ENCODE assay signal across 8 cellular contexts in the genomic region with DNA sequence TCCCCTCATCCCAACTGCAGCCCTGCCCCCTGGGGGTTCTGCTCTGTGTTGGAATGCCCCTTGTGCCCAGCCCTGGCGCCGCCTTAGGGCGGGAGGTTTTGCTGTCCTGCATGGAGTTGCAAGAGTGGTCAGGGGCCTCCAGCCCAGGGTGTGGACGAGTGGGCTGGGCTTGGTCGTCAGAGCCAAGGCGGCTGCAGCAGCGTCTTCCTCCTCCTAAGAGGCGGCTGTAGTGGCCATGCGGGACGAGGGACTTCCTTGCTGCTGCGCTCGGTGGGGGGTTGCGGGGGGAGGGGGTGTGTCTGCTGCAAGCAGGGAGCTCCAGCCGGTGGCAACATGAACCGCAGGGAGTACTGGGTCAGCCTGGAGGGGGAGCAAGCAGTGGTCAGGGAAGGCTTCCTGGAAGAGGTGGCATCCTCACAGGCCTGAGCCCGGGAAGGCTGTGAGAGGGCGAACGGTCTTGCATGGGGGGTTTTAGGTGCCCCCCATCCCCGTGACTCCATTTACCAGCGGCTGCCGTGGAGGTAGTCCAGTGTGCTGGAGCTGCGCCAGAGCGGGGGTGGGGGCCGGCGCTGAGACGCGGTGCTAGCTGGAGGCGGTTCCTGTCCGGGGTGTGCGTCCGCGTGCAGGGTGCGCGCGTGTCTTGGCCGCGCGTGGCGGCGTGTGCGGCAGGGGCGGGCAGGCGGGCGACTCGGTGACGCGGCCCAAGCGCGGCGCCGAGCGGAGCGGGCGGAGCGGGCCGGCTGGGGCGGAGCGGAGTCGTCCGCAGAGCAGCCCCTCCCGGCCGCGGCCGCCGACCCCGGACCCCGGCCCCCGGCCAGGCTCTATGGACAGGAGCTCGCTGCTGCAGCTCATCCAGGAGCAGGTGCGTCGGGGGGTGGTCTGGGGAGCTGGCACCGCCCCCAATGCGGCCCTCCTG. TPM values are rescaled to one million over a fixed set of nuclear protein-coding genes. Genes with fewer than 3 reads are reported as not detected.
DNase-seq lines count a peak whose midpoint lies in the region; ATAC-seq and TF ChIP-seq lines count a peak whose summit lies in the region.

A gene (plus strand): TSS at position 704 of the 916 bp plus-strand sequence. CDS start 120 bp downstream, at position 824.

- H4K91ac ChIP-seq in trophoblast cell (ENCODE audit: low read depth, low read length) = no peak within 1 kb of the TSS

- peaks cover 15% of the 10 kb centered on the region; the same call in 1 of the 2 replicates for H3F3A ChIP-seq in PC-9 (ENCODE audit: insufficient read depth, low read depth)

- H3K14ac ChIP-seq in trophoblast cell (ENCODE audit: low read length) = peak within 1 kb of the TSS; percentile 15

- H2AK5ac ChIP-seq in trophoblast cell (ENCODE audit: low read length) = no peak within 1 kb of the TSS

- H3K79me2 ChIP-seq in PC-9 (ENCODE audit: low read depth) (no peaks in the 10 kb centered on the region), trophoblast cell (ENCODE audit: control insufficient read depth, insufficient read depth, low read length, poor library complexity) (peaks cover 4% of the 10 kb centered on the region)

- no peaks in the 10 kb centered on the region; the same call in 1 of the 2 replicates for H4K20me1 ChIP-seq in PC-9 (ENCODE audit: insufficient read depth)

- WGBS in trophoblast cell (ENCODE audit: extremely low coverage, insufficient coverage, insufficient read length) = no CpG with 5 or more reads among the region's 73 CpGs

- CTCF ChIA-PET in PC-9 (lab: Charles Lee) = interaction anchor here (1.1 kb wide), 1 partner anchor 15 kb away, joined by 4 read pairs; no protein-coding TSS in a partner anchor

- no peak within 1 kb of the TSS for H3K23ac ChIP-seq in trophoblast cell (ENCODE audit: low read length)

- H3K18ac ChIP-seq in trophoblast cell (ENCODE audit: low read length) = no peak within 1 kb of the TSS

- no peak within 1 kb of the TSS for H4K8ac ChIP-seq in trophoblast cell (ENCODE audit: low read depth, low read length)

- H3K4me1 ChIP-seq in PC-9 (replicated peaks; ENCODE audit: insufficient read depth) = no peaks in the 10 kb centered on the region
- peaks cover 12 to 13% of the 10 kb centered on the region in 2 experiments for H3K4me1 ChIP-seq in trophoblast cell (ENCODE audit: control insufficient read depth in 1 of 2, insufficient read depth in 2 of 2, low read length in 2 of 2)

- no peak for TF ChIP-seq CTCF in PC-9 (conservative IDR thresholded peaks at IDR 0.05)

- H4K12ac ChIP-seq in trophoblast cell (ENCODE audit: low read depth, low read length) = no peak within 1 kb of the TSS

- H2AFZ ChIP-seq in PC-9 (no peak within 1 kb of the TSS), trophoblast cell (ENCODE audit: insufficient read depth, low read length, poor library complexity) (no peak within 1 kb of the TSS)

- H2BK120ac ChIP-seq in trophoblast cell (ENCODE audit: insufficient read depth, low read length, poor library complexity) = no peak within 1 kb of the TSS

- no peak within 1 kb of the TSS for H3K9ac ChIP-seq in trophoblast cell (ENCODE audit: low read length)

- DNase-seq in EL (peak; percentile 44), PC-9 (no peak), fibroblast of gingiva (ENCODE audit: low read depth) (peak; percentile 43), trophoblast cell (peak in 1 of 2 donors; percentile 39), SHP77 (lab: John Stamatoyannopoulos, UW) (no peak)
- DNase-seq in activated CD8-positive, alpha-beta memory T cell treated with anti-CD3 and anti-CD28 coated beads, Interleukin-2, amount 50 U/mL, for 48 hours = no peak

- no peak within 1 kb of the TSS for H3K4ac ChIP-seq in trophoblast cell (ENCODE audit: low read depth, low read length)

- H3K4me2 ChIP-seq in PC-9 (no peak within 1 kb of the TSS), trophoblast cell (ENCODE audit: low read length) (peak within 1 kb of the TSS; percentile 63)

- H3K9me3 ChIP-seq in PC-9 (ENCODE audit: insufficient read depth, low read depth) (no peaks in the 10 kb centered on the region), trophoblast cell (ENCODE audit: insufficient read depth, low read depth, low read length) (peaks cover 2% of the 10 kb centered on the region)

- no peaks in the 10 kb centered on the region for H3K36me3 ChIP-seq in PC-9 (ENCODE audit: low read depth)
- peaks cover 41 to 42% of the 10 kb centered on the region in 2 experiments for H3K36me3 ChIP-seq in trophoblast cell (ENCODE audit: control insufficient read depth in 1 of 2, insufficient read depth in 2 of 2, low read length in 2 of 2)

- POLR2A ChIA-PET in PC-9 (lab: Charles Lee; ENCODE audit: unreplicated experiment) = no interaction called here

- no peaks in the 10 kb centered on the region for H3K9me2 ChIP-seq in PC-9 (ENCODE audit: insufficient read depth)

- H3K27ac ChIP-seq in PC-9 (no peak within 1 kb of the TSS), trophoblast cell (ENCODE audit: low read depth, low read length) (no peak within 1 kb of the TSS)

- ATAC-seq in HG03025 (IDR thresholded peaks at IDR 0.05; ENCODE audit: low FRiP score, unreplicated experiment) (no peak), HG03439 (IDR thresholded peaks at IDR 0.05; ENCODE audit: unreplicated experiment) (no peak)

- H2BK12ac ChIP-seq in trophoblast cell (ENCODE audit: low read length) = no peak within 1 kb of the TSS

- BruUV-seq in PC-9 (replicated peaks; lab: Mats Ljungman, UMichigan) = no TSS peak

- H3K4me3 ChIP-seq in PC-9 (no peak within 1 kb of the TSS), trophoblast cell (ENCODE audit: low read depth, low read length) (peak within 1 kb of the TSS; percentile 50)

- H3K27me3 ChIP-seq in PC-9 (ENCODE audit: insufficient read depth, low read depth) (no peaks in the 10 kb centered on the region), trophoblast cell (ENCODE audit: insufficient read depth, low read length) (peaks cover 3% of the 10 kb centered on the region)

- H2BK5ac ChIP-seq in trophoblast cell (ENCODE audit: low read depth, low read length, poor library complexity) = no peak within 1 kb of the TSS

- intact Hi-C loops in PC-9 (cut with micrococcal nuclease; ENCODE audit: unreplicated experiment) = no loop called here

- peaks cover 6% of the 10 kb centered on the region for H3K79me1 ChIP-seq in trophoblast cell (ENCODE audit: low read length)

RNA-seq across cellular contexts. Expression of the gene that starts here (rescaled TPM):
- total RNA-seq in PC-9 (2021) = 18.1 and 19.9 TPM in 2 replicates
- polyA plus RNA-seq in trophoblast cell (2013) = 1.3 TPM in 2 replicates

Comparison
In these comparisons a context has a peak if more than half of its experiments do, and no peak if none do; other contexts are left out.
1. DNase-seq: peak in EL (single experiment) and fibroblast of gingiva (single experiment); none in PC-9 (0 of 2), activated CD8-positive, alpha-beta memory T cell treated with anti-CD3 and anti-CD28 coated beads, Interleukin-2, amount 50 U/mL, for 48 hours (single experiment) and SHP77 (0 of 2).